8 cellular contexts compared by ENCODE assay signal in genomic region chr3:155853214-155854146, GRCh38. TPM values are rescaled to one million over a fixed set of nuclear protein-coding genes. Genes with fewer than 3 reads are reported as not detected.
DNase-seq lines count a peak whose midpoint lies in the region; ATAC-seq, FAIRE-seq and TF ChIP-seq lines count a peak whose summit lies in the region.

No MANE protein-coding gene starts in this region.

- DNase-seq in NCI-H1417 (lab: John Stamatoyannopoulos, UW) (peak; percentile 22 to 69 (median 47)), NCI-H1417 treated with DMSO at 0.1 percent for 48 hours (lab: John Stamatoyannopoulos, UW) (no peak), RKO (ENCODE audit: low spot score) (peak; percentile 51), GM12878 (ENCODE audit: low read depth, low spot score) (no peak), islet precursor cell (peak; percentile 69)
- DNase-seq in stimulated activated CD4-positive, alpha-beta T cell treated with anti-CD3 and anti-CD28 coated beads, Interleukin-15, amount 100 ng/mL, for 1 hour (ENCODE audit: low read depth in 1 of 2, low spot score in 1 of 2), result peak; percentile 6 to 8

- no peak for TF ChIP-seq POLR2A in GM12878 (IDR thresholded peaks at IDR 0.05; ENCODE audit: low read depth, low read length)

- BruUV-seq in GM12878 (replicated peaks; lab: Mats Ljungman, UMichigan), result no TSS peak

- FAIRE-seq in GM12878 (lab: Jason Lieb, UNC), result no peak

- intact Hi-C loops in GM12878 (cut with micrococcal nuclease; ENCODE audit: unreplicated experiment), result loop anchor here (1.0 to 5.0 kb wide), 3 partner anchors 17 to 101 kb away; partner anchors contain the start of genes C3orf33 and GMPS

- RAD21 ChIA-PET in GM12878 (lab: Charles Lee; ENCODE audit: unreplicated experiment), result interaction anchor here (0.7 to 3.0 kb wide), 6 partner anchors 8 to 47 kb away, joined by 3 to 21 read pairs (median 8); partner anchors contain the start of genes C3orf33 and GMPS

- POLR2A ChIA-PET in GM12878 (lab: Charles Lee), result interaction anchor here (0.5 to 2.6 kb wide), 4 partner anchors 11 to 48 kb away, joined by 3 to 22 read pairs (median 12); partner anchors contain the start of genes C3orf33 and GMPS

- H3K4me1 ChIP-seq in GM12878 (ENCODE audit: control insufficient read depth, insufficient read depth, low read length), result no peaks in the 10 kb centered on the region

- ATAC-seq in HG02852 (IDR thresholded peaks at IDR 0.05; ENCODE audit: unreplicated experiment) (peak; percentile 6), GM12878 (peak; percentile 19), esophagus mucosa (no peak)

- CTCF ChIA-PET in GM12878 (lab: Yijun Ruan, JAX), result interaction anchor here (0.9 to 5.7 kb wide), 5 partner anchors 10 to 47 kb away, joined by 3 to 52 read pairs (median 5); partner anchors contain the start of gene C3orf33

- WGBS in GM12878 (ENCODE audit: insufficient coverage, insufficient replicate concordance, low lambda C conversion rate, missing lambda C conversion rate), result 1% methylated on average over 45 of the region's 45 CpGs

- TF ChIP-seq CTCF in GM12878 (IDR thresholded peaks at IDR 0.05 in 2 of 3, conservative IDR thresholded peaks at IDR 0.05 in 1 of 3; ENCODE audit: control insufficient read depth in 2 of 3, extremely low read depth in 1 of 3, insufficient read depth in 1 of 3, low read depth in 3 of 3, low read length in 3 of 3), result no peak

- TF ChIP-seq RAD21 in GM12878 (IDR thresholded peaks at IDR 0.05; ENCODE audit: insufficient read depth, low read depth, low read length), result no peak

- H3K27me3 ChIP-seq in GM12878 (replicated peaks in 1 of 2; ENCODE audit: control insufficient read depth in 2 of 2, insufficient read depth in 2 of 2, low read length in 1 of 2), result no peaks in the 10 kb centered on the region

- H3K4me3 ChIP-seq in GM12878, result peak overlapping the region; percentile 84

- no peak for TF ChIP-seq EP300 in GM12878 (IDR thresholded peaks at IDR 0.05; ENCODE audit: borderline replicate concordance in 1 of 2, control insufficient read depth in 1 of 2, low read depth in 2 of 2, low read length in 2 of 2)

- H4K20me1 ChIP-seq in GM12878 (ENCODE audit: control insufficient read depth, insufficient read depth), result no peaks in the 10 kb centered on the region

- in situ Hi-C loops in GM12878 (cut with MboI), result no loop called here

- H3K36me3 ChIP-seq in GM12878 (ENCODE audit: control insufficient read depth in 2 of 2, insufficient read depth in 2 of 2, low read length in 1 of 2), result peaks cover 0 to under 1% of the 10 kb centered on the region in 2 experiments; a peak in 1 of 4 replicates

- SMC1A ChIA-PET in GM12878 (lab: Charles Lee; ENCODE audit: uncharacterized antibody, unreplicated experiment), result interaction anchor here (0.7 to 2.4 kb wide), 15 partner anchors 8 to 138 kb away, joined by 3 to 23 read pairs (median 4); partner anchors contain the start of gene C3orf33

- peak overlapping the region; percentile 95 for H3K4me2 ChIP-seq in GM12878 (ENCODE audit: control insufficient read depth, insufficient read depth)

- peak overlapping the region; percentile 63 for H2AFZ ChIP-seq in GM12878 (ENCODE audit: control insufficient read depth, low read depth, low read length)

- peak overlapping the region; percentile 84 for H3K27ac ChIP-seq in GM12878 (ENCODE audit: control insufficient read depth, insufficient read depth)

- H3K9ac ChIP-seq in GM12878 (ENCODE audit: control insufficient read depth, insufficient read depth, low read length), result peak overlapping the region; percentile 88

- H3K9me3 ChIP-seq in GM12878 (replicated peaks; ENCODE audit: control insufficient read depth, insufficient read depth, low read length), result no peaks in the 10 kb centered on the region; the same call in 2 of the 3 replicates

- peaks cover 58% of the 10 kb centered on the region for H3K79me2 ChIP-seq in GM12878 (ENCODE audit: control insufficient read depth, insufficient read depth, low read length)

TF ChIP-seq in GM12878, 131 proteins besides CTCF, POLR2A, EP300 and RAD21 (continues in another document):
- no peak for TF ChIP-seq EGR1 (IDR thresholded peaks at IDR 0.05; ENCODE audit: borderline replicate concordance in 1 of 2, low read depth in 2 of 2, low read length in 2 of 2)
- no peak for TF ChIP-seq ZNF622 (IDR thresholded peaks at IDR 0.05)
- TF ChIP-seq MTA2 (IDR thresholded peaks at IDR 0.05; ENCODE audit: low read depth), result no peak
- no peak for TF ChIP-seq JUND (IDR thresholded peaks at IDR 0.05; ENCODE audit: low read depth, low read length)
- TF ChIP-seq TAF1 (IDR thresholded peaks at IDR 0.05; ENCODE audit: borderline replicate concordance, low read depth, low read length), result 0 out of 2 replicates have a peak, but pooled peaks have one; percentile 10
- TF ChIP-seq CBX5 (IDR thresholded peaks at IDR 0.05; ENCODE audit: low read depth), result 0 out of 2 replicates have a peak, but pooled peaks have one; percentile 6
- TF ChIP-seq KLF5 (IDR thresholded peaks at IDR 0.05; ENCODE audit: partially characterized antibody), result no peak
- TF ChIP-seq E2F4 (IDR thresholded peaks at IDR 0.05; ENCODE audit: low read depth, low read length), result peak; percentile 68
- TF ChIP-seq EED (IDR thresholded peaks at IDR 0.05; ENCODE audit: low read depth), result no peak
- peak; percentile 80; the same call in 1 of the 2 replicates for TF ChIP-seq RB1 (IDR thresholded peaks at IDR 0.05; ENCODE audit: borderline replicate concordance)

RNA-seq across cellular contexts. Expression of gene SLC33A1, which starts 0.7 kb away (rescaled TPM):
- 108 TPM in 2 replicates for total RNA-seq in GM12878 (2013; cell fraction: nucleolus; rRNA removed)
- 21.2 and 24.3 TPM in 2 replicates for total RNA-seq in GM12878 (2014; rRNA removed)
- 19.5 and 20.8 TPM in 2 replicates for total RNA-seq in GM12878 (2014; rRNA removed; fragmentation: Illumina TruSeq; extraction: Trizol)
- 16.8 and 18.8 TPM in 2 replicates for total RNA-seq in GM12878 (2021)
- polyA plus RNA-seq in GM12878 (2011; ENCODE audit: low read depth), result 7.2 TPM
- polyA plus RNA-seq in GM12878 (2011; rRNA removed), result 24.5 and 28.9 TPM in 2 replicates
- polyA plus RNA-seq in GM12878 (2011; cell fraction: cytosol; rRNA removed), result 16.9 and 17.4 TPM in 2 replicates
- 31.8 and 33.0 TPM in 2 replicates for polyA plus RNA-seq in GM12878 (2011; cell fraction: nucleus; rRNA removed)
- polyA plus RNA-seq in GM12878 (2012), result 14.9 and 16.3 TPM in 2 replicates
- polyA plus RNA-seq in GM12878 (2014; fragmentation: Illumina TruSeq; extraction: Trizol), result 15.9 and 17.4 TPM in 2 replicates
- polyA plus RNA-seq in GM12878 (2014; fragmentation: Nextera tagmentation; extraction: Ambion mirVana), result 1 to 10 TPM; 6.4 to 6.5 TPM
- 17.0 and 18.5 TPM in 2 replicates for polyA plus RNA-seq in GM12878 (2014; rRNA removed)
- polyA plus RNA-seq in GM12878 (2016; fragmentation: Nextera tagmentation; extraction: Ambion mirVana), result 10 to 100 TPM; 24.7 to 25.2 TPM
- polyA minus RNA-seq in GM12878 (2011; rRNA and poly(A)+ RNA removed), result 28.5 and 29.6 TPM in 2 replicates
- polyA minus RNA-seq in GM12878 (2011; cell fraction: cytosol; rRNA and poly(A)+ RNA removed), result 10.3 and 11.7 TPM in 2 replicates
- polyA minus RNA-seq in GM12878 (2011; cell fraction: nucleus; rRNA and poly(A)+ RNA removed), result 29.3 and 39.7 TPM in 2 replicates
- 11.8 TPM for total RNA-seq in esophagus mucosa

RNA-seq across cellular contexts. Expression of gene GMPS, which starts 17.0 kb away (rescaled TPM):
- total RNA-seq in GM12878 (2013; cell fraction: nucleolus; rRNA removed), result 32.0 and 34.4 TPM in 2 replicates
- total RNA-seq in GM12878 (2014; rRNA removed), result 33.2 and 45.3 TPM in 2 replicates
- total RNA-seq in GM12878 (2014; rRNA removed; fragmentation: Illumina TruSeq; extraction: Trizol), result 91.5 and 93.4 TPM in 2 replicates
- total RNA-seq in GM12878 (2021), result 108 and 113 TPM in 2 replicates
- polyA plus RNA-seq in GM12878 (2011; ENCODE audit: low read depth), result 37.7 TPM
- polyA plus RNA-seq in GM12878 (2011; rRNA removed), result 64.6 and 92.2 TPM in 2 replicates
- polyA plus RNA-seq in GM12878 (2011; cell fraction: cytosol; rRNA removed), result 33.2 and 46.8 TPM in 2 replicates
- 22.4 and 30.7 TPM in 2 replicates for polyA plus RNA-seq in GM12878 (2011; cell fraction: nucleus; rRNA removed)
- polyA plus RNA-seq in GM12878 (2012), result 54.5 and 74.4 TPM in 2 replicates
- 139 and 163 TPM in 2 replicates for polyA plus RNA-seq in GM12878 (2014; fragmentation: Illumina TruSeq; extraction: Trizol)
- 10 to 100 TPM; 43.3 to 56.2 TPM for polyA plus RNA-seq in GM12878 (2014; fragmentation: Nextera tagmentation; extraction: Ambion mirVana)
- polyA plus RNA-seq in GM12878 (2014; rRNA removed), result 46.6 and 57.5 TPM in 2 replicates
- 100 to 1,000 TPM; 142 to 143 TPM for polyA plus RNA-seq in GM12878 (2016; fragmentation: Nextera tagmentation; extraction: Ambion mirVana)
- 47.6 and 75.3 TPM in 2 replicates for polyA minus RNA-seq in GM12878 (2011; rRNA and poly(A)+ RNA removed)
- polyA minus RNA-seq in GM12878 (2011; cell fraction: cytosol; rRNA and poly(A)+ RNA removed), result 27.8 and 30.4 TPM in 2 replicates
- 7.3 and 12.8 TPM in 2 replicates for polyA minus RNA-seq in GM12878 (2011; cell fraction: nucleus; rRNA and poly(A)+ RNA removed)
- total RNA-seq in esophagus mucosa, result 41.6 TPM

RNA-seq across cellular contexts. Expression of gene C3orf33, which starts 47.4 kb away (rescaled TPM):
- total RNA-seq in GM12878 (2013; cell fraction: nucleolus; rRNA removed), result 0.86 and 1.0 TPM in 2 replicates
- total RNA-seq in GM12878 (2014; rRNA removed) (0.62 and 0.87 TPM in 2 replicates), GM12878 (2014; rRNA removed; fragmentation: Illumina TruSeq; extraction: Trizol) (0.89 and 1.2 TPM in 2 replicates), GM12878 (2021) (0.59 and 0.98 TPM in 2 replicates), esophagus mucosa (0.84 TPM)
- polyA plus RNA-seq in GM12878 (2011; ENCODE audit: low read depth), result 0.88 TPM
- polyA plus RNA-seq in GM12878 (2011; rRNA removed) (1.1 and 1.9 TPM in 2 replicates), GM12878 (2014; fragmentation: Illumina TruSeq; extraction: Trizol) (1.4 and 1.6 TPM in 2 replicates), GM12878 (2014; fragmentation: Nextera tagmentation; extraction: Ambion mirVana) (1 to 10 TPM in 1 of 2 experiments, under 1 TPM in 1; 0.35 to 1.7 TPM), GM12878 (2014; rRNA removed) (0.60 and 0.90 TPM in 2 replicates), GM12878 (2016; fragmentation: Nextera tagmentation; extraction: Ambion mirVana) (under 1 TPM; 0.82 to 0.99 TPM)
- 0.60 and 1.2 TPM in 2 replicates for polyA plus RNA-seq in GM12878 (2011; cell fraction: cytosol; rRNA removed)
- polyA plus RNA-seq in GM12878 (2011; cell fraction: nucleus; rRNA removed), result 0.34 and 0.35 TPM in 2 replicates
- 0.76 and 1.2 TPM in 2 replicates for polyA plus RNA-seq in GM12878 (2012)
- 0.21 and 0.37 TPM in 2 replicates for polyA minus RNA-seq in GM12878 (2011; rRNA and poly(A)+ RNA removed)
- not detected in 2 replicates for polyA minus RNA-seq in GM12878 (2011; cell fraction: cytosol; rRNA and poly(A)+ RNA removed)
- polyA minus RNA-seq in GM12878 (2011; cell fraction: nucleus; rRNA and poly(A)+ RNA removed), result 0.29 TPM in 1 of 2 replicates, not detected in the other

Comparison
In these comparisons a context has a peak if more than half of its experiments do, and no peak if none do; other contexts are left out.
1. DNase-seq: peak in NCI-H1417 (3 of 3), RKO (single experiment), islet precursor cell (single experiment) and stimulated activated CD4-positive, alpha-beta T cell treated with anti-CD3 and anti-CD28 coated beads, Interleukin-15, amount 100 ng/mL, for 1 hour (2 of 2); none in NCI-H1417 treated with DMSO at 0.1 percent for 48 hours (single experiment) and GM12878 (single experiment).